1 cellular context compared by ENCODE assay signal in the genomic region with DNA sequence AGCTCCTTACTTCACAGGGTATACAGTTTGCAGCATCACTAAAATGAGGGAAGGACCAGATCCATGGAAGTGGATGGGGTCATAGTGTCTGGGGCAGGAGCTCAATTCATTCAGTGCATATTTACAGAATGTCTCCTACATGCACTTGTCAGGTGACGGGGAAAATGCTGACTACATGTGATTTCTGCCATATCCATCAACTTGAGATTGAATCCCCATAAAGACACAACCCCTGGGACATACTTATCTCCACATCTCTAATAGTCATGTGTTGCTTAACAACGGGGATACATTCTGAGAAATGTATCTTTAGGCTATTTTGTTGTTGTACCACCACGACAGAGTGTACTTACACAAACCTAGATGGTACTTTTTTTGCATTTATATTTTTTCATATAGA.
A peak's percentile ranks its signal among the peaks of the same experiment; 100 is the strongest.
TF ChIP-seq lines count a peak whose summit lies in the region.

No MANE protein-coding gene starts in this region.

TF ChIP-seq in A549, 52 proteins besides CTCF, POLR2A, EP300 and RAD21:
- TF ChIP-seq REST (IDR thresholded peaks at IDR 0.05), result no peak
- TF ChIP-seq MAFK (IDR thresholded peaks at IDR 0.05; ENCODE audit: partially characterized antibody), result peak; percentile 63
- no peak for TF ChIP-seq RFX5 (IDR thresholded peaks at IDR 0.05)
